In genomic region chrX:136048446-136048845, GRCh38 we compare ENCODE assay signal across 15 cellular contexts.
"Had no signal": no experiment of that assay in that cellular context is flagged by ENCODE, and none has a peak within 500 bp of the region (broad histone marks: within the 10 kb centered on the region; RNA-seq: fewer than 3 reads in every experiment).

No MANE protein-coding gene starts in this region.

- H3K4me1 ChIP-seq: upper lobe of right lung had no signal

- H3K27me3 Mint-ChIP-seq: activated B cell treated with CpG ODN at 0.5 μM for 24 hours; activated naive CD8-positive, alpha-beta T cell treated with anti-CD3 and anti-CD28 coated beads for 36 hours; naive thymus-derived CD8-positive, alpha-beta T cell had no signal

- H3K27me3 ChIP-seq: upper lobe of right lung had no signal

- ATAC-seq: activated T-cell treated with anti-CD3 and anti-CD28 coated beads, Interleukin-2, amount 50 U/mL, for 72 hours; naive thymus-derived CD8-positive, alpha-beta T cell; stimulated activated naive CD8-positive, alpha-beta T cell treated with anti-CD3 and anti-CD28 coated beads, Interleukin-15, Interleukin-2, amounts not matched to agents 100 U/mL and 50 U/mL, for 24 hours; upper lobe of right lung had no signal

- H3K27ac Mint-ChIP-seq: activated B cell treated with CpG ODN at 0.5 μM for 24 hours; activated naive CD8-positive, alpha-beta T cell treated with anti-CD3 and anti-CD28 coated beads for 36 hours; activated T-cell treated with anti-CD3 and anti-CD28 coated beads, Interleukin-2, amount 50 U/mL, for 72 hours; naive thymus-derived CD8-positive, alpha-beta T cell had no signal

- H3K4me3 Mint-ChIP-seq: activated B cell treated with CpG ODN at 0.5 μM for 24 hours; activated naive CD8-positive, alpha-beta T cell treated with anti-CD3 and anti-CD28 coated beads for 36 hours; activated T-cell treated with anti-CD3 and anti-CD28 coated beads, Interleukin-2, amount 50 U/mL, for 72 hours; naive thymus-derived CD8-positive, alpha-beta T cell had no signal

- H3K4me3 ChIP-seq: skin epidermis, upper lobe of right lung had no signal

- H3K9me3 ChIP-seq: upper lobe of right lung had no signal

- H3K36me3 ChIP-seq: upper lobe of right lung had no signal

- DNase-seq: activated B cell treated with CpG ODN at 0.5 μM for 24 hours; activated CD4-positive, alpha-beta T cell treated with anti-CD3 and anti-CD28 coated beads for 48 hours; activated CD8-positive, alpha-beta memory T cell treated with anti-CD3 and anti-CD28 coated beads, Interleukin-2, amount 50 U/mL, for 48 hours; activated gamma-delta T cell treated with Interleukin-2 at 50 U/mL for 16 hours; activated naive CD8-positive, alpha-beta T cell treated with anti-CD3 and anti-CD28 coated beads for 36 hours; activated T-cell treated with anti-CD3 and anti-CD28 coated beads, Interleukin-2, amount 50 U/mL, for 72 hours; anterior cingulate cortex; naive thymus-derived CD8-positive, alpha-beta T cell; stimulated activated CD4-positive, alpha-beta T cell treated with anti-CD3 and anti-CD28 coated beads, Interleukin-4, amount 100 ng/mL, for 24 hours; stimulated activated CD8-positive, alpha-beta memory T cell treated with anti-CD3 and anti-CD28 coated beads, Interleukin-4, amount 100 ng/mL, for 48 hours; stimulated activated naive CD8-positive, alpha-beta T cell treated with anti-CD3 and anti-CD28 coated beads, Interleukin-15, Interleukin-2, amounts not matched to agents 100 U/mL and 50 U/mL, for 24 hours; T-helper 2 cell; upper lobe of right lung had no signal

- H3K4me1 Mint-ChIP-seq: activated B cell treated with CpG ODN at 0.5 μM for 24 hours; activated naive CD8-positive, alpha-beta T cell treated with anti-CD3 and anti-CD28 coated beads for 36 hours; naive thymus-derived CD8-positive, alpha-beta T cell had no signal

- H3K9me3 Mint-ChIP-seq: activated B cell treated with CpG ODN at 0.5 μM for 24 hours; activated naive CD8-positive, alpha-beta T cell treated with anti-CD3 and anti-CD28 coated beads for 36 hours; activated T-cell treated with anti-CD3 and anti-CD28 coated beads, Interleukin-2, amount 50 U/mL, for 72 hours; naive thymus-derived CD8-positive, alpha-beta T cell had no signal

- H3K27ac ChIP-seq: epithelial cell of prostate, upper lobe of right lung had no signal
